In the genomic region with DNA sequence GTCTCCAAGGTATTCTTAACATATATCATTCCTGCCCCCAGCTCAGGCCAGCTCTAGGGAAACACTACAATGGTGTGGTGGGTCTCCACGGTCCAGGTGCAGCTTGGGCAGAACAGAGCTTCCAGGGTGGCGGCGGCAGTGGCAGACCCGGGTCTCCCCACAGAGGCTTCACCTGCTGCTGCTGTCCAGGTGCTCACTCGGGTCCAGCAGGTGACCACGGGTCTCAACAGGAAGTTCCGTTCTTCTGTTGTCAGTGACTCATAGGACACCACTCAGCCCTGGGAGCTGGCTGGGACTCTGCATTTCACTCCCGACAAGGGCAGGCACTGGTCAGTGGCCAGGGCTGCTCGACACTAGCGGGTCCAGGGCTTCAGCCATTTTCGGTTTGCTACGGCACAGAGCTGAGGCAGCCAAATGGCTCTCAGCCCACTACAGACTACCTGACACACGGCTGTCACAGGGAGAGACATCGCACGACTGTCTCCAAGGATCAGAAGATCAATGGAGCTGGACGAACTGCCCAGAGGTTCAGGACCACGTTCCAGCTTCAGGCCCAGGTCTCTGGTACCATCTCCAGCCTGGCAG, we compare ENCODE assay signal across 6 cellular contexts. TPM values are rescaled to one million over a fixed set of nuclear protein-coding genes. Genes with fewer than 3 reads are reported as not detected.
"Had no signal": no experiment of that assay in that cellular context is flagged by ENCODE, and none has a peak within 500 bp of the region (broad histone marks: within the 10 kb centered on the region; RNA-seq: fewer than 3 reads in every experiment).

No MANE protein-coding gene starts in this region.

- ATAC-seq: GM23338 had no signal

- DNase-seq: H9, HCEC 1CT, IMR-90 had no signal

- H3K4me3 ChIP-seq: GM23338 had no signal

RNA-seq across cellular contexts. Expression of a gene that starts 28.0 kb away (rescaled TPM):
- total RNA-seq: H1, H9, HT-29 had no signal

RNA-seq across cellular contexts. Expression of a gene that starts 28.3 kb away (rescaled TPM):
- total RNA-seq: GM23338, H9, HT-29 had no signal

RNA-seq across cellular contexts. Expression of a gene that starts 40.1 kb away (rescaled TPM):
- total RNA-seq: H1 had no signal
